26 cellular contexts compared by ENCODE assay signal in the genomic region with DNA sequence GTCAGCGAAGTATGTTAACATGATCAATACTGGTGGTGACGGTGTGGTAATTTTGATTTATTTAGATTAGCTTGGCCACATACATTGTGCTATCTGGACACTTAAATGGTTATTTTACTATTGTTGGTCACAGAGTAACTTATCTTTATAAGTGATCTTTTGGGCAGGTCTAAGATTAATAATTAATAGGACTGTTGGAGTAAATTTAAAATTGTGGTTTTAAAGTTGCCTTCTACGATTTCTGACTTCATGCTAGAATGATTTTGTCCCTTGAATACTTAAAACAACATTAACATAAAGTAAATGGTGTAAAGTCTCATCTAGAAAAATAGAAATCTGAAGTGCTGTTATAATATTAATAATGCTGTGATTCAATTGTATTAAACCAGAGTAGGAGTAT. TPM values are rescaled to one million over a fixed set of nuclear protein-coding genes. Genes with fewer than 3 reads are reported as not detected.
DNase-seq lines count a peak whose midpoint lies in the region; ATAC-seq, FAIRE-seq and TF ChIP-seq lines count a peak whose summit lies in the region.
"Had no signal": no experiment of that assay in that cellular context is flagged by ENCODE, and none has a peak within 500 bp of the region (broad histone marks: within the 10 kb centered on the region; RNA-seq: fewer than 3 reads in every experiment).

No MANE protein-coding gene starts in this region.

- FAIRE-seq in GM18507 (lab: Jason Lieb, UNC), result peak; percentile 41
- no peak for FAIRE-seq in urothelium cell line (lab: Jason Lieb, UNC)
- FAIRE-seq: A204.1, H54 had no signal

- H3K9me3 Mint-ChIP-seq in activated T-cell treated with anti-CD3 and anti-CD28 coated beads, Interleukin-2, amount 50 U/mL, for 72 hours, result no peaks in the 10 kb centered on the region
- no peaks in the 10 kb centered on the region for H3K9me3 Mint-ChIP-seq in progenitor cell of endocrine pancreas (ENCODE audit: low read depth)
- H3K9me3 Mint-ChIP-seq: dendritic cell treated with granulocyte-macrophage colony-stimulating factor and Interleukin-4, amounts not matched to agents 40 ng/mL and 50 ng/mL, for 4 days had no signal

- no peak for TF ChIP-seq CTCF in progenitor cell of endocrine pancreas (IDR thresholded peaks at IDR 0.05; ENCODE audit: unreplicated experiment)

- peaks cover 47% of the 10 kb centered on the region for H3K4me1 Mint-ChIP-seq in activated T-cell treated with anti-CD3 and anti-CD28 coated beads, Interleukin-2, amount 50 U/mL, for 72 hours (ENCODE audit: low read depth)
- H3K4me1 Mint-ChIP-seq in progenitor cell of endocrine pancreas (ENCODE audit: low read depth), result peaks cover 18% of the 10 kb centered on the region

- no peak for ATAC-seq in activated T-cell treated with anti-CD3 and anti-CD28 coated beads, Interleukin-2, amount 50 U/mL, for 72 hours (replicated peaks in 1 of 2)
- ATAC-seq: body of pancreas, psoas muscle had no signal

- peak overlapping the region; percentile 91 for H3K27ac Mint-ChIP-seq in activated T-cell treated with anti-CD3 and anti-CD28 coated beads, Interleukin-2, amount 50 U/mL, for 72 hours
- peak overlapping the region; percentile 69 for H3K27ac Mint-ChIP-seq in progenitor cell of endocrine pancreas
- H3K27ac Mint-ChIP-seq: dendritic cell treated with granulocyte-macrophage colony-stimulating factor and Interleukin-4, amounts not matched to agents 40 ng/mL and 50 ng/mL, for 4 days had no signal

- H3K27me3 Mint-ChIP-seq in activated T-cell treated with anti-CD3 and anti-CD28 coated beads, Interleukin-2, amount 50 U/mL, for 72 hours (ENCODE audit: low read depth), result no peaks in the 10 kb centered on the region
- no peaks in the 10 kb centered on the region for H3K27me3 Mint-ChIP-seq in progenitor cell of endocrine pancreas
- H3K27me3 Mint-ChIP-seq: dendritic cell treated with granulocyte-macrophage colony-stimulating factor and Interleukin-4, amounts not matched to agents 40 ng/mL and 50 ng/mL, for 4 days had no signal

- H3K36me3 Mint-ChIP-seq in activated T-cell treated with anti-CD3 and anti-CD28 coated beads, Interleukin-2, amount 50 U/mL, for 72 hours (ENCODE audit: insufficient read depth in 2 of 2), result peaks cover 10 to 49% of the 10 kb centered on the region in 2 donors
- H3K36me3 Mint-ChIP-seq in progenitor cell of endocrine pancreas (ENCODE audit: insufficient read depth), result peaks cover 41% of the 10 kb centered on the region

- DNase-seq in activated T-cell treated with anti-CD3 and anti-CD28 coated beads, Interleukin-2, amount 50 U/mL, for 72 hours, result no peak
- no peak for DNase-seq in activated T-cell treated with anti-CD3 and anti-CD28 coated beads, Interleukin-2, amount 50 U/mL, for 48 hours
- no peak for DNase-seq in GM18507 (ENCODE audit: extremely low spot score, insufficient read length, low read depth)
- peak; percentile 31 for DNase-seq in glomerular visceral epithelial cell (ENCODE audit: extremely low spot score)
- no peak for DNase-seq in progenitor cell of endocrine pancreas (ENCODE audit: low spot score, unreplicated experiment)
- DNase-seq in NCI-H187 treated with DMSO at 0.1 percent for 48 hours (lab: John Stamatoyannopoulos, UW), result no peak
- no peak for DNase-seq in urothelium cell line (ENCODE audit: low spot score)
- no peak for DNase-seq in NCI-H1105 (lab: John Stamatoyannopoulos, UW)
- DNase-seq: activated CD4-positive, alpha-beta T cell treated with anti-CD3 and anti-CD28 coated beads for 4 hours; activated CD8-positive, alpha-beta memory T cell treated with anti-CD3 and anti-CD28 coated beads for 24 hours; activated effector memory CD4-positive, alpha-beta T cell treated with anti-CD3 and anti-CD28 coated beads, Interleukin-2, amount 50 U/mL, for 16 hours; activated T-cell treated with anti-CD3 and anti-CD28 coated beads for 4 hours; body of pancreas; glutamatergic neuron; MM.1S; NCI-H1417 treated with DMSO at 0.1 percent for 48 hours; NCI-H226; nucleus accumbens; Peyer's patch; psoas muscle; SIG-M5; stimulated activated CD4-positive, alpha-beta T cell treated with anti-CD3 and anti-CD28 coated beads, Interleukin-4, amount 100 ng/mL, for 1 hour; upper lobe of left lung had no signal

- peak overlapping the region in 1 of 2 donors; percentile 27 for H3K4me3 Mint-ChIP-seq in activated T-cell treated with anti-CD3 and anti-CD28 coated beads, Interleukin-2, amount 50 U/mL, for 72 hours
- H3K4me3 Mint-ChIP-seq in progenitor cell of endocrine pancreas (ENCODE audit: low read depth), result no peak overlapping the region
- H3K4me3 Mint-ChIP-seq: dendritic cell treated with granulocyte-macrophage colony-stimulating factor and Interleukin-4, amounts not matched to agents 40 ng/mL and 50 ng/mL, for 4 days had no signal

RNA-seq across cellular contexts. Expression of a gene that starts 14.7 kb away (rescaled TPM):
- 100 to 1,000 TPM; 187 to 223 TPM for total RNA-seq in activated T-cell treated with anti-CD3 and anti-CD28 coated beads, Interleukin-2, amount 50 U/mL, for 72 hours
- 197 and 199 TPM in 2 replicates for total RNA-seq in progenitor cell of endocrine pancreas
